ENCODE assay signal across 8 cellular contexts in genomic region chr17:42832213-42832933, GRCh38. TPM values are rescaled to one million over a fixed set of nuclear protein-coding genes. Genes with fewer than 3 reads are reported as not detected.
DNase-seq lines count a peak whose midpoint lies in the region; ATAC-seq and TF ChIP-seq lines count a peak whose summit lies in the region.

No MANE protein-coding gene starts in this region.

- H3K56ac ChIP-seq in H9 (ENCODE audit: insufficient read length, low read depth, low read length) = no peak overlapping the region

- H4K8ac ChIP-seq in H9 (replicated peaks; ENCODE audit: insufficient read length, low read depth, low read length) = no peak overlapping the region

- DNase-seq in H9 (no peak), middle frontal gyrus (ENCODE audit: extremely low spot score, low spot score) (no peak), erythroblast (lab: John Stamatoyannopoulos, UW) (no peak)
- no peak for DNase-seq in activated T-helper 1 cell treated with anti-CD3 and anti-CD28 coated beads, Interleukin-12 subunit alpha, Interleukin-12 subunit beta, Interleukin-2, Interleukin-4 antibody, amounts not matched to agents 30 ng/mL and 10 ng/mL and 1 ng/mL, durations not matched to agents 14 hours and 24 hours and 36 hours (ENCODE audit: low spot score)
- DNase-seq in stimulated activated naive CD8-positive, alpha-beta T cell treated with anti-CD3 and anti-CD28 coated beads, Interleukin-15, amount 100 ng/mL, for 72 hours = no peak

- no peaks in the 10 kb centered on the region; a peak in 1 of 5 replicates for H3K9me3 Mint-ChIP-seq in H9
- no peaks in the 10 kb centered on the region for H3K9me3 Mint-ChIP-seq in activated T-helper 1 cell treated with anti-CD3 and anti-CD28 coated beads, Interleukin-12 subunit alpha, Interleukin-12 subunit beta, Interleukin-2, Interleukin-4 antibody, amounts not matched to agents 30 ng/mL and 10 ng/mL and 1 ng/mL, durations not matched to agents 14 hours and 24 hours and 36 hours
- H3K9me3 Mint-ChIP-seq in stimulated activated naive CD8-positive, alpha-beta T cell treated with anti-CD3 and anti-CD28 coated beads, Interleukin-15, amount 100 ng/mL, for 72 hours = no peaks in the 10 kb centered on the region

- H3K4me3 ChIP-seq in iPS-15b (ENCODE audit: low read depth, low read length) = peak overlapping the region; percentile 89

- H2BK5ac ChIP-seq in H9 (ENCODE audit: insufficient read length, low read length) = no peak overlapping the region

- H4K20me1 ChIP-seq in H9 (ENCODE audit: control insufficient read depth, insufficient read depth, insufficient read length) = no peaks in the 10 kb centered on the region

- H3K36me3 ChIP-seq in iPS-15b (ENCODE audit: control insufficient read depth, insufficient read depth, low read length) = peaks cover 9% of the 10 kb centered on the region

- peak overlapping the region; percentile 98; the same call in 1 of the 2 replicates for H3K14ac ChIP-seq in H9 (ENCODE audit: insufficient read depth, low read length)

- peaks cover 5% of the 10 kb centered on the region; the same call in 1 of the 2 replicates for H3K79me2 ChIP-seq in H9 (ENCODE audit: insufficient read depth, low read length)

- H3K27me3 ChIP-seq in H9 (ENCODE audit: insufficient read depth, low read length) (no peaks in the 10 kb centered on the region), iPS-15b (ENCODE audit: control insufficient read depth, insufficient read depth, low read length) (peaks cover 2% of the 10 kb centered on the region)

- H3K9ac ChIP-seq in H9 (ENCODE audit: extremely low read depth, insufficient read length, low read length) (peak overlapping the region; percentile 91), iPS-15b (ENCODE audit: low read depth, low read length) (peak overlapping the region; percentile 98)

- peak overlapping the region; percentile 93 for H2AFZ ChIP-seq in H9 (ENCODE audit: low read length)

- TF ChIP-seq POLR2A in erythroblast (IDR thresholded peaks at IDR 0.05; ENCODE audit: low read length) = no peak

- H3K23me2 ChIP-seq in H9 (ENCODE audit: insufficient read length, low read depth, low read length, poor library complexity, severe bottlenecking) = peaks cover 9% of the 10 kb centered on the region

- no peak overlapping the region for H2BK20ac ChIP-seq in H9 (ENCODE audit: low read depth, low read length, poor library complexity, severe bottlenecking)

- peaks cover 15 to 36% (median 32%) of the 10 kb centered on the region in 3 experiments for H3K36me3 Mint-ChIP-seq in H9 (ENCODE audit: insufficient read depth in 1 of 3, low read depth in 3 of 3)
- peaks cover 12% of the 10 kb centered on the region for H3K36me3 Mint-ChIP-seq in activated T-helper 1 cell treated with anti-CD3 and anti-CD28 coated beads, Interleukin-12 subunit alpha, Interleukin-12 subunit beta, Interleukin-2, Interleukin-4 antibody, amounts not matched to agents 30 ng/mL and 10 ng/mL and 1 ng/mL, durations not matched to agents 14 hours and 24 hours and 36 hours (ENCODE audit: low read depth)

- peaks cover 3% of the 10 kb centered on the region for H3K79me1 ChIP-seq in H9 (ENCODE audit: insufficient read depth, low read depth, low read length, poor library complexity, severe bottlenecking)

- peak overlapping the region; percentile 94 to 96 for H3K4me3 Mint-ChIP-seq in H9
- H3K4me3 Mint-ChIP-seq in activated T-helper 1 cell treated with anti-CD3 and anti-CD28 coated beads, Interleukin-12 subunit alpha, Interleukin-12 subunit beta, Interleukin-2, Interleukin-4 antibody, amounts not matched to agents 30 ng/mL and 10 ng/mL and 1 ng/mL, durations not matched to agents 14 hours and 24 hours and 36 hours = peak overlapping the region; percentile 90
- peak overlapping the region; percentile 95 for H3K4me3 Mint-ChIP-seq in stimulated activated naive CD8-positive, alpha-beta T cell treated with anti-CD3 and anti-CD28 coated beads, Interleukin-15, amount 100 ng/mL, for 72 hours

- intact Hi-C loops in activated T-helper 1 cell treated with anti-CD3 and anti-CD28 coated beads, Interleukin-12 subunit alpha, Interleukin-12 subunit beta, Interleukin-2, Interleukin-4 antibody, amounts not matched to agents 30 ng/mL and 10 ng/mL and 1 ng/mL, durations not matched to agents 14 hours and 24 hours and 36 hours (cut with micrococcal nuclease) = loop anchor here (2.0 to 5.0 kb wide), 3 partner anchors 150 to 292 kb away; partner anchors contain the start of genes BRCA1, PSMC3IP, PTGES3L and RUNDC1

- H2BK120ac ChIP-seq in H9 (ENCODE audit: low read depth, low read length, poor library complexity, severe bottlenecking) = peak overlapping the region; percentile 85

- H3T11ph ChIP-seq in H9 (ENCODE audit: low read length) = peak overlapping the region; percentile 82

- no peak overlapping the region for H3K23ac ChIP-seq in H9 (ENCODE audit: insufficient read length, low read depth, low read length)

- H3K27ac ChIP-seq in 22Rv1 (peak overlapping the region; percentile 70), H9 (ENCODE audit: insufficient read length, low read depth, low read length) (peak overlapping the region; percentile 50)

- ATAC-seq in stimulated activated naive CD8-positive, alpha-beta T cell treated with anti-CD3 and anti-CD28 coated beads, Interleukin-15, amount 100 ng/mL, for 72 hours = peak; percentile 46
- ATAC-seq in HG02759 (IDR thresholded peaks at IDR 0.05; ENCODE audit: unreplicated experiment) = no peak

- no peak for TF ChIP-seq CTCF in 22Rv1 (IDR thresholded peaks at IDR 0.05)
- TF ChIP-seq CTCF in H9 (conservative IDR thresholded peaks at IDR 0.05) = no peak

- H3K18ac ChIP-seq in H9 (ENCODE audit: insufficient read length, low read depth, low read length) = peak overlapping the region; percentile 83

- peak overlapping the region; percentile 7 for H4K91ac ChIP-seq in H9 (ENCODE audit: insufficient read length, low read depth, low read length)

- peak overlapping the region; percentile 99 to 100 (median 100) for H3K27ac Mint-ChIP-seq in H9
- H3K27ac Mint-ChIP-seq in activated T-helper 1 cell treated with anti-CD3 and anti-CD28 coated beads, Interleukin-12 subunit alpha, Interleukin-12 subunit beta, Interleukin-2, Interleukin-4 antibody, amounts not matched to agents 30 ng/mL and 10 ng/mL and 1 ng/mL, durations not matched to agents 14 hours and 24 hours and 36 hours = peak overlapping the region; percentile 93
- peak overlapping the region; percentile 98 to 99 for H3K27ac Mint-ChIP-seq in stimulated activated naive CD8-positive, alpha-beta T cell treated with anti-CD3 and anti-CD28 coated beads, Interleukin-15, amount 100 ng/mL, for 72 hours

- peak overlapping the region; percentile 53 for H4K5ac ChIP-seq in H9 (ENCODE audit: insufficient read length, low read depth, low read length)

- H2AK5ac ChIP-seq in H9 (ENCODE audit: insufficient read length, low read length) = no peak overlapping the region

- peak overlapping the region; percentile 95 for H3K4me2 ChIP-seq in H9 (ENCODE audit: insufficient read depth, insufficient read length, low read length)

- peaks cover 15% of the 10 kb centered on the region for H3K27me3 Mint-ChIP-seq in H9 (ENCODE audit: low read depth)
- peaks cover 7% of the 10 kb centered on the region for H3K27me3 Mint-ChIP-seq in activated T-helper 1 cell treated with anti-CD3 and anti-CD28 coated beads, Interleukin-12 subunit alpha, Interleukin-12 subunit beta, Interleukin-2, Interleukin-4 antibody, amounts not matched to agents 30 ng/mL and 10 ng/mL and 1 ng/mL, durations not matched to agents 14 hours and 24 hours and 36 hours (ENCODE audit: insufficient read depth)
- no peaks in the 10 kb centered on the region for H3K27me3 Mint-ChIP-seq in stimulated activated naive CD8-positive, alpha-beta T cell treated with anti-CD3 and anti-CD28 coated beads, Interleukin-15, amount 100 ng/mL, for 72 hours

- H2BK12ac ChIP-seq in H9 (ENCODE audit: insufficient read length, low read depth, low read length) = no peak overlapping the region

- H2BK15ac ChIP-seq in H9 (ENCODE audit: low read depth, low read length) = no peak overlapping the region

- H3K4me1 ChIP-seq in H9 (ENCODE audit: insufficient read depth, low read length) (no peaks in the 10 kb centered on the region), iPS-15b (ENCODE audit: control insufficient read depth, insufficient read depth, low read length) (no peaks in the 10 kb centered on the region)

- WGBS in H9 (ENCODE audit: extremely low coverage, insufficient read length, low lambda C conversion rate) = no CpG with 5 or more reads among the region's 9 CpGs

- H3K9me3 ChIP-seq in H9 (ENCODE audit: control insufficient read depth, low read depth, low read length) = no peaks in the 10 kb centered on the region
- no peaks in the 10 kb centered on the region for H3K9me3 ChIP-seq in iPS-15b (ENCODE audit: control insufficient read depth, insufficient read depth, low read length)

- peaks cover 14 to 17% of the 10 kb centered on the region in 2 experiments for H3K4me1 Mint-ChIP-seq in H9
- H3K4me1 Mint-ChIP-seq in activated T-helper 1 cell treated with anti-CD3 and anti-CD28 coated beads, Interleukin-12 subunit alpha, Interleukin-12 subunit beta, Interleukin-2, Interleukin-4 antibody, amounts not matched to agents 30 ng/mL and 10 ng/mL and 1 ng/mL, durations not matched to agents 14 hours and 24 hours and 36 hours (ENCODE audit: low read depth) = peaks cover 19% of the 10 kb centered on the region
- peaks cover 24% of the 10 kb centered on the region for H3K4me1 Mint-ChIP-seq in stimulated activated naive CD8-positive, alpha-beta T cell treated with anti-CD3 and anti-CD28 coated beads, Interleukin-15, amount 100 ng/mL, for 72 hours

- no peak overlapping the region; the same call in 1 of the 2 replicates for H3K4ac ChIP-seq in H9 (ENCODE audit: low read depth, low read length)

RNA-seq across cellular contexts. Expression of gene PSME3, which starts 0.8 kb away (rescaled TPM):
- total RNA-seq in H9 (2021) = 205 and 222 TPM in 2 replicates
- total RNA-seq in activated T-helper 1 cell treated with anti-CD3 and anti-CD28 coated beads, Interleukin-12 subunit alpha, Interleukin-12 subunit beta, Interleukin-2, Interleukin-4 antibody, amounts not matched to agents 30 ng/mL and 10 ng/mL and 1 ng/mL, durations not matched to agents 14 hours and 24 hours and 36 hours = 217 and 220 TPM in 2 replicates

RNA-seq across cellular contexts. Expression of gene BECN1, which starts 8.3 kb away (rescaled TPM):
- total RNA-seq in H9 (2021) = 60.1 and 69.2 TPM in 2 replicates
- total RNA-seq in activated T-helper 1 cell treated with anti-CD3 and anti-CD28 coated beads, Interleukin-12 subunit alpha, Interleukin-12 subunit beta, Interleukin-2, Interleukin-4 antibody, amounts not matched to agents 30 ng/mL and 10 ng/mL and 1 ng/mL, durations not matched to agents 14 hours and 24 hours and 36 hours = 100 and 110 TPM in 2 replicates

RNA-seq across cellular contexts. Expression of gene AOC2, which starts 12.0 kb away (rescaled TPM):
- total RNA-seq in H9 (2021) = 5.7 and 7.1 TPM in 2 replicates
- total RNA-seq in activated T-helper 1 cell treated with anti-CD3 and anti-CD28 coated beads, Interleukin-12 subunit alpha, Interleukin-12 subunit beta, Interleukin-2, Interleukin-4 antibody, amounts not matched to agents 30 ng/mL and 10 ng/mL and 1 ng/mL, durations not matched to agents 14 hours and 24 hours and 36 hours = 3.6 and 4.0 TPM in 2 replicates

RNA-seq across cellular contexts. Expression of gene AOC3, which starts 18.6 kb away (rescaled TPM):
- total RNA-seq in H9 (2021) = 2.6 and 2.8 TPM in 2 replicates
- 1.9 and 3.7 TPM in 2 replicates for total RNA-seq in activated T-helper 1 cell treated with anti-CD3 and anti-CD28 coated beads, Interleukin-12 subunit alpha, Interleukin-12 subunit beta, Interleukin-2, Interleukin-4 antibody, amounts not matched to agents 30 ng/mL and 10 ng/mL and 1 ng/mL, durations not matched to agents 14 hours and 24 hours and 36 hours

RNA-seq across cellular contexts. Expression of gene CNTD1, which starts 33.7 kb away (rescaled TPM):
- not detected in 2 replicates for total RNA-seq in H9 (2021)
- not detected in 2 replicates for total RNA-seq in activated T-helper 1 cell treated with anti-CD3 and anti-CD28 coated beads, Interleukin-12 subunit alpha, Interleukin-12 subunit beta, Interleukin-2, Interleukin-4 antibody, amounts not matched to agents 30 ng/mL and 10 ng/mL and 1 ng/mL, durations not matched to agents 14 hours and 24 hours and 36 hours
